Comparison of ENCODE assay signal across 2 cellular contexts in genomic region chr12:93106910-93107309, GRCh38.
TF ChIP-seq lines count a peak whose summit lies in the region.

No MANE protein-coding gene starts in this region.

TF ChIP-seq in SK-N-SH, 30 proteins besides CTCF, POLR2A, EP300 and RAD21 (continued from another document):
- no peak for TF ChIP-seq RXRA (IDR thresholded peaks at IDR 0.05; ENCODE audit: borderline replicate concordance, low read depth)
- no peak for TF ChIP-seq TEAD4 (IDR thresholded peaks at IDR 0.05; ENCODE audit: borderline replicate concordance, insufficient read depth)
- no peak for TF ChIP-seq FOSL2 (IDR thresholded peaks at IDR 0.05; ENCODE audit: borderline replicate concordance, low read depth)
- TF ChIP-seq FOXJ3 (CRISPR knock-in tag; IDR thresholded peaks at IDR 0.05), result no peak
- no peak for TF ChIP-seq ZBTB33 (IDR thresholded peaks at IDR 0.05; ENCODE audit: borderline replicate concordance, low read depth)
- no peak for TF ChIP-seq USF2 (IDR thresholded peaks at IDR 0.05; ENCODE audit: borderline replicate concordance, low read depth, low read length)
- no peak for TF ChIP-seq SMC3 (IDR thresholded peaks at IDR 0.05; ENCODE audit: low read depth, low read length)
- no peak for TF ChIP-seq IRF3 (IDR thresholded peaks at IDR 0.05; ENCODE audit: low read depth, low read length)
- TF ChIP-seq NRF1 (IDR thresholded peaks at IDR 0.05; ENCODE audit: low read depth, low read length), result no peak

TF ChIP-seq in SK-N-SH treated with all-trans-retinoic acid at 6 μM for 48 hours, 23 proteins besides CTCF, POLR2A, EP300 and RAD21 (continued from another document):
- no peak for TF ChIP-seq OSR1 (CRISPR knock-in tag; IDR thresholded peaks at IDR 0.05)
- no peak for TF ChIP-seq ZFP3 (CRISPR knock-in tag; IDR thresholded peaks at IDR 0.05)
- TF ChIP-seq ZNF8 (CRISPR knock-in tag; IDR thresholded peaks at IDR 0.05), result no peak
- no peak for TF ChIP-seq ARNTL (CRISPR knock-in tag; IDR thresholded peaks at IDR 0.05; ENCODE audit: borderline replicate concordance, low read depth)
- no peak for TF ChIP-seq ZNF70 (CRISPR knock-in tag; IDR thresholded peaks at IDR 0.05)
- no peak for TF ChIP-seq CSDC2 (CRISPR knock-in tag; IDR thresholded peaks at IDR 0.05)
- no peak for TF ChIP-seq BACH2 (CRISPR knock-in tag; IDR thresholded peaks at IDR 0.05; ENCODE audit: borderline replicate concordance)
